In genomic region chr10:96275685-96276418, GRCh38 we compare ENCODE assay signal across 15 cellular contexts. TPM values are rescaled to one million over a fixed set of nuclear protein-coding genes. Genes with fewer than 3 reads are reported as not detected.
DNase-seq lines count a peak whose midpoint lies in the region; ATAC-seq lines count a peak whose summit lies in the region.
"Had no signal": no experiment of that assay in that cellular context is flagged by ENCODE, and none has a peak within 500 bp of the region (broad histone marks: within the 10 kb centered on the region; RNA-seq: fewer than 3 reads in every experiment).

No MANE protein-coding gene starts in this region.

- no peak overlapping the region for H3K9ac ChIP-seq in BLaER1 treated with 17β-estradiol and CSF1 and Interleukin-3, amounts not matched to agents 10 nM and 100 nM

- no peak overlapping the region for H3K27ac ChIP-seq in BLaER1 treated with 17β-estradiol and CSF1 and Interleukin-3, amounts not matched to agents 10 nM and 100 nM

- peak; percentile 76 for DNase-seq in RPMI8226
- DNase-seq in left cardiac atrium, result peak; percentile 29
- peak; percentile 39 for DNase-seq in pons (ENCODE audit: low spot score)
- DNase-seq in COR-L47 (lab: John Stamatoyannopoulos, UW), result no peak
- DNase-seq in HuH-7.5 (ENCODE audit: low spot score), result no peak
- DNase-seq: EL, H7, MV-4-11 had no signal

- H3K4me2 ChIP-seq in BLaER1 treated with 17β-estradiol and CSF1 and Interleukin-3, amounts not matched to agents 10 nM and 100 nM, result peak overlapping the region in 6 of 11 experiments; percentile 17 to 41 (median 38); a peak in 7 of 22 replicates

- no peak overlapping the region for H3K4me3 ChIP-seq in BLaER1 treated with 17β-estradiol and CSF1 and Interleukin-3, amounts not matched to agents 10 nM and 100 nM
- H3K4me3 ChIP-seq: skin epidermis had no signal

- peaks cover 0 to 19% (median 12%) of the 10 kb centered on the region in 11 experiments; a peak in 14 of 22 replicates for H3K9me3 ChIP-seq in BLaER1 treated with 17β-estradiol and CSF1 and Interleukin-3, amounts not matched to agents 10 nM and 100 nM (replicated peaks in 1 of 11)

- ATAC-seq in left cardiac atrium, result peak; percentile 67 to 68
- ATAC-seq in HG03097 (IDR thresholded peaks at IDR 0.05; ENCODE audit: low FRiP score, unreplicated experiment), result no peak
- no peak for ATAC-seq in GM21360 (IDR thresholded peaks at IDR 0.05; ENCODE audit: unreplicated experiment)

- H4K20me1 ChIP-seq in BLaER1 treated with 17β-estradiol and CSF1 and Interleukin-3, amounts not matched to agents 10 nM and 100 nM, result no peaks in the 10 kb centered on the region

- H3K27me3 ChIP-seq in BLaER1 treated with 17β-estradiol and CSF1 and Interleukin-3, amounts not matched to agents 10 nM and 100 nM, result no peaks in the 10 kb centered on the region

- peaks cover 31 to 61% (median 47%) of the 10 kb centered on the region in 10 experiments for H3K4me1 ChIP-seq in BLaER1 treated with 17β-estradiol and CSF1 and Interleukin-3, amounts not matched to agents 10 nM and 100 nM

- 0 out of 22 replicates have a peak, but pooled peaks cover 0 to 4% (median 0%) of the 10 kb centered on the region in 11 experiments for H3K36me3 ChIP-seq in BLaER1 treated with 17β-estradiol and CSF1 and Interleukin-3, amounts not matched to agents 10 nM and 100 nM

- intact Hi-C loops in left cardiac atrium (cut with DNase I), result no loop called here

RNA-seq across cellular contexts. Expression of gene BLNK, which starts 4.5 kb away (rescaled TPM):
- total RNA-seq in left cardiac atrium, result 1 to 10 TPM; 1.2 to 3.4 TPM
- total RNA-seq: chondrocyte; H7; T-helper 2 cell treated with Interferon-gamma antibody and Interleukin-4, amounts not matched to agents 100 ng/mL and 5 ng/mL, for 36 hours had no signal

RNA-seq across cellular contexts. Expression of gene DNTT, which starts 28.4 kb away (rescaled TPM):
- total RNA-seq in left cardiac atrium, result not detected
- total RNA-seq: chondrocyte; H7; T-helper 2 cell treated with Interferon-gamma antibody and Interleukin-4, amounts not matched to agents 100 ng/mL and 5 ng/mL, for 36 hours; urinary bladder had no signal

Comparison
In these comparisons a context has a peak if more than half of its experiments do, and no peak if none do; other contexts are left out.
1. DNase-seq: peak in RPMI8226 (single experiment), left cardiac atrium (single experiment) and pons (single experiment); none in COR-L47 (single experiment) and HuH-7.5 (single experiment).
2. ATAC-seq: peak in left cardiac atrium (2 of 2); none in HG03097 (single experiment) and GM21360 (single experiment).